In genomic region chrX:81121513-81122363, GRCh38 we compare ENCODE assay signal across 8 cellular contexts.
DNase-seq lines count a peak whose midpoint lies in the region; ATAC-seq and TF ChIP-seq lines count a peak whose summit lies in the region.

No MANE protein-coding gene starts in this region.

- no peaks in the 10 kb centered on the region for H3K9me3 ChIP-seq in duodenal mucosa (ENCODE audit: control insufficient read depth in 1 of 2, low read length in 2 of 2)
- no peaks in the 10 kb centered on the region for H3K9me3 ChIP-seq in liver (ENCODE audit: control insufficient read depth in 4 of 4, low read length in 3 of 4)

- H3K4me1 ChIP-seq in duodenal mucosa (ENCODE audit: control insufficient read depth in 1 of 2, insufficient read depth in 2 of 2, low read length in 2 of 2) (no peaks in the 10 kb centered on the region), liver (ENCODE audit: control insufficient read depth in 4 of 4, insufficient read depth in 4 of 4, low read length in 3 of 4) (peaks cover 0 to 11% (median 4%) of the 10 kb centered on the region in 4 donors)

- H3K9ac ChIP-seq in duodenal mucosa (ENCODE audit: low read depth in 1 of 2, low read length in 2 of 2) (peak overlapping the region; percentile 61 to 65), liver (ENCODE audit: low read depth in 1 of 2, low read length in 2 of 2) (peak overlapping the region; percentile 40 to 72)

- H3K36me3 ChIP-seq in duodenal mucosa (ENCODE audit: control insufficient read depth in 1 of 2, insufficient read depth in 2 of 2, low read length in 2 of 2) (no peaks in the 10 kb centered on the region), liver (ENCODE audit: control insufficient read depth in 4 of 4, insufficient read depth in 3 of 4, low read depth in 1 of 4, low read length in 3 of 4) (no peaks in the 10 kb centered on the region)

- 1% methylated on average over 34 of the region's 34 CpGs for WGBS in liver

- in situ Hi-C loops in ACHN (cut with HindIII; ENCODE audit: low pct_ligation_motif_present, low pct_unique_long_range_greater_than_20kb, low sequenced_read_pairs), result no loop called here

- H3K27me3 ChIP-seq in duodenal mucosa (ENCODE audit: control insufficient read depth in 1 of 2, insufficient read depth in 2 of 2, low read length in 2 of 2) (no peaks in the 10 kb centered on the region), liver (ENCODE audit: control insufficient read depth in 4 of 4, insufficient read depth in 4 of 4, low read length in 3 of 4) (peaks cover 0 to 3% (median 0%) of the 10 kb centered on the region in 4 donors)

- H3K27ac ChIP-seq in duodenal mucosa (ENCODE audit: low read depth, low read length) (no peak overlapping the region), liver (ENCODE audit: low read depth in 1 of 2, low read length in 2 of 2) (peak overlapping the region; percentile 71 to 86)

- ATAC-seq in GM18873 (IDR thresholded peaks at IDR 0.05; ENCODE audit: low FRiP score, unreplicated experiment), result peak; percentile 97
- ATAC-seq in HG03108 (IDR thresholded peaks at IDR 0.05; ENCODE audit: unreplicated experiment), result peak; percentile 94

- H3K4me3 ChIP-seq in duodenal mucosa (ENCODE audit: low read depth in 1 of 2, low read length in 2 of 2) (peak overlapping the region; percentile 84 to 89), liver (ENCODE audit: low read depth in 1 of 3, low read length in 3 of 3) (peak overlapping the region; percentile 65 to 73 (median 68))

- DNase-seq in ACHN, result peak; percentile 87
- peak; percentile 86 for DNase-seq in NCI-H748 (lab: John Stamatoyannopoulos, UW; ENCODE audit: unreplicated experiment)
- peak; percentile 84 for DNase-seq in activated CD4-positive, alpha-beta T cell treated with anti-CD3 and anti-CD28 coated beads, Interleukin-2, amount 50 U/mL, for 4 hours
- DNase-seq in stimulated activated CD4-positive, alpha-beta T cell treated with anti-CD3 and anti-CD28 coated beads, Interleukin-2, amount 100 ng/mL, for 48 hours, result peak; percentile 72 to 77

- TF ChIP-seq CTCF in liver (IDR thresholded peaks at IDR 0.05; ENCODE audit: low read depth, low read length, missing input control), result no peak

- TF ChIP-seq RAD21 in liver (IDR thresholded peaks at IDR 0.05), result no peak

TF ChIP-seq in liver, 16 proteins besides CTCF, POLR2A, EP300 and RAD21:
- TF ChIP-seq SP1 (IDR thresholded peaks at IDR 0.05) (peak; percentile 79), HNF4G (IDR thresholded peaks at IDR 0.05) (no peak), REST (IDR thresholded peaks at IDR 0.05) (peak; percentile 35), TAF1 (conservative IDR thresholded peaks at IDR 0.05) (peak; percentile 86), HNF4A (conservative IDR thresholded peaks at IDR 0.05) (no peak), RXRA (IDR thresholded peaks at IDR 0.05) (peak in 1 of 2 donors; percentile 20), YY1 (IDR thresholded peaks at IDR 0.05) (peak; percentile 16)
- TF ChIP-seq, protein P1, sequence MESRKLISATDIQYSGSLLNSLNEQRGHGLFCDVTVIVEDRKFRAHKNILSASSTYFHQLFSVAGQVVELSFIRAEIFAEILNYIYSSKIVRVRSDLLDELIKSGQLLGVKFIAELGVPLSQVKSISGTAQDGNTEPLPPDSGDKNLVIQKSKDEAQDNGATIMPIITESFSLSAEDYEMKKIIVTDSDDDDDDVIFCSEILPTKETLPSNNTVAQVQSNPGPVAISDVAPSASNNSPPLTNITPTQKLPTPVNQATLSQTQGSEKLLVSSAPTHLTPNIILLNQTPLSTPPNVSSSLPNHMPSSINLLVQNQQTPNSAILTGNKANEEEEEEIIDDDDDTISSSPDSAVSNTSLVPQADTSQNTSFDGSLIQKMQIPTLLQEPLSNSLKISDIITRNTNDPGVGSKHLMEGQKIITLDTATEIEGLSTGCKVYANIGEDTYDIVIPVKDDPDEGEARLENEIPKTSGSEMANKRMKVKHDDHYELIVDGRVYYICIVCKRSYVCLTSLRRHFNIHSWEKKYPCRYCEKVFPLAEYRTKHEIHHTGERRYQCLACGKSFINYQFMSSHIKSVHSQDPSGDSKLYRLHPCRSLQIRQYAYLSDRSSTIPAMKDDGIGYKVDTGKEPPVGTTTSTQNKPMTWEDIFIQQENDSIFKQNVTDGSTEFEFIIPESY (IDR thresholded peaks at IDR 0.05), result no peak
- TF ChIP-seq, protein P2, sequence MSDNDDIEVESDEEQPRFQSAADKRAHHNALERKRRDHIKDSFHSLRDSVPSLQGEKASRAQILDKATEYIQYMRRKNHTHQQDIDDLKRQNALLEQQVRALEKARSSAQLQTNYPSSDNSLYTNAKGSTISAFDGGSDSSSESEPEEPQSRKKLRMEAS (IDR thresholded peaks at IDR 0.05), result peak; percentile 49
